In genomic region chr16:3158498-3159314, GRCh38 we compare ENCODE assay signal across 7 cellular contexts. TPM values are rescaled to one million over a fixed set of nuclear protein-coding genes. Genes with fewer than 3 reads are reported as not detected.
A peak's percentile ranks its signal among the peaks of the same experiment; 100 is the strongest.
DNase-seq lines count a peak whose midpoint lies in the region; ATAC-seq, FAIRE-seq and TF ChIP-seq lines count a peak whose summit lies in the region.

No MANE protein-coding gene starts in this region.

- H3K4me2 ChIP-seq in endothelial cell of umbilical vein (ENCODE audit: insufficient read depth, low read length), result peak overlapping the region; percentile 82

- DNase-seq in GM13977 (ENCODE audit: low spot score) (peak; percentile 95), NT2/D1 (ENCODE audit: low read depth, low spot score) (no peak), endothelial cell of umbilical vein (ENCODE audit: low read depth, low spot score) (peak; percentile 84), middle frontal gyrus (ENCODE audit: extremely low spot score, low spot score) (peak; percentile 7)
- DNase-seq in activated CD8-positive, alpha-beta memory T cell treated with anti-CD3 and anti-CD28 coated beads, Interleukin-2, amount 50 U/mL, for 4 hours, result peak; percentile 95
- peak; percentile 77 to 81 for DNase-seq in stimulated activated CD8-positive, alpha-beta memory T cell treated with anti-CD3 and anti-CD28 coated beads, Interleukin-2, amount 100 ng/mL, for 48 hours (ENCODE audit: low read depth in 2 of 2)

- no TSS peak for BruUV-seq in endothelial cell of umbilical vein (replicated peaks; lab: Mats Ljungman, UMichigan)

- peak; percentile 59 for ATAC-seq in HG03342 (IDR thresholded peaks at IDR 0.05; ENCODE audit: unreplicated experiment)

- peak; percentile 92 for FAIRE-seq in endothelial cell of umbilical vein (lab: Jason Lieb, UNC)

- H3K79me2 ChIP-seq in endothelial cell of umbilical vein (ENCODE audit: control insufficient read depth, insufficient read depth, low read length), result no peaks in the 10 kb centered on the region

- in situ Hi-C loops in GM13977 (cut with MboI; ENCODE audit: low pct_unique_long_range_greater_than_20kb, low sequenced_read_pairs, unreplicated experiment), result no loop called here

- no peak for TF ChIP-seq CTCF in GM13977 (IDR thresholded peaks at IDR 0.05; ENCODE audit: extremely low read depth, insufficient read depth, missing control alignments)
- no peak for TF ChIP-seq CTCF in endothelial cell of umbilical vein (IDR thresholded peaks at IDR 0.05; ENCODE audit: extremely low read depth in 1 of 2, insufficient read depth in 1 of 2, low read depth in 1 of 2, low read length in 2 of 2)

- H3K4me1 ChIP-seq in NT2/D1 (ENCODE audit: insufficient read depth, insufficient read length), result peaks cover 7% of the 10 kb centered on the region
- H3K4me1 ChIP-seq in endothelial cell of umbilical vein (ENCODE audit: control insufficient read depth, extremely low read depth, insufficient read depth, low read length), result peaks cover 17% of the 10 kb centered on the region

- H4K20me1 ChIP-seq in endothelial cell of umbilical vein (replicated peaks; ENCODE audit: control insufficient read depth, extremely low read depth, insufficient read depth, low read length), result no peaks in the 10 kb centered on the region

- peak overlapping the region; percentile 99 for H2AFZ ChIP-seq in endothelial cell of umbilical vein (ENCODE audit: low read depth, low read length)

- no peak for TF ChIP-seq POLR2A in endothelial cell of umbilical vein (IDR thresholded peaks at IDR 0.05; ENCODE audit: low read depth, low read length)

- H3K4me3 ChIP-seq in NT2/D1 (ENCODE audit: insufficient read length, low read depth), result peak overlapping the region; percentile 82
- peak overlapping the region; percentile 70 to 82 (median 76) for H3K4me3 ChIP-seq in endothelial cell of umbilical vein (replicated peaks in 1 of 3; ENCODE audit: insufficient read depth in 1 of 3, low read depth in 1 of 3, low read length in 3 of 3)

- intact Hi-C loops in endothelial cell of umbilical vein (cut with micrococcal nuclease), result loop anchor here (1.0 to 2.0 kb wide), 2 partner anchors 8 to 24 kb away; no protein-coding TSS in a partner anchor

- CTCF ChIA-PET in endothelial cell of umbilical vein (lab: Charles Lee), result interaction anchor here (0.7 to 2.0 kb wide), 10 partner anchors 9 to 126 kb away, joined by 3 to 13 read pairs (median 4); partner anchors contain the start of gene ZNF213

- peaks cover 15% of the 10 kb centered on the region for H3K27me3 ChIP-seq in NT2/D1 (ENCODE audit: insufficient read depth, insufficient read length)
- no peaks in the 10 kb centered on the region for H3K27me3 ChIP-seq in endothelial cell of umbilical vein (ENCODE audit: control insufficient read depth in 2 of 2, insufficient read depth in 2 of 2, low read length in 2 of 2)

- H3K9me1 ChIP-seq in endothelial cell of umbilical vein (replicated peaks; ENCODE audit: control insufficient read depth, extremely low read depth, insufficient read depth, low read length), result no peaks in the 10 kb centered on the region

- H3K27ac ChIP-seq in endothelial cell of umbilical vein (ENCODE audit: insufficient read depth, low read depth, low read length), result peak overlapping the region; percentile 76

- POLR2A ChIA-PET in endothelial cell of umbilical vein (lab: Charles Lee), result interaction anchor here (0.6 to 1.3 kb wide), 4 partner anchors 8 to 541 kb away, joined by 3 to 4 read pairs (median 3); partner anchors contain the start of gene ZNF213

- H3K36me3 ChIP-seq in NT2/D1 (ENCODE audit: insufficient read depth, insufficient read length, low read length) (no peaks in the 10 kb centered on the region), endothelial cell of umbilical vein (ENCODE audit: control insufficient read depth in 2 of 2, extremely low read depth in 1 of 2, insufficient read depth in 2 of 2, low read length in 2 of 2) (no peaks in the 10 kb centered on the region)

- H3K9ac ChIP-seq in NT2/D1 (ENCODE audit: insufficient read length, low read depth), result peak overlapping the region; percentile 90
- peak overlapping the region; percentile 83 for H3K9ac ChIP-seq in endothelial cell of umbilical vein (replicated peaks; ENCODE audit: extremely low read depth, insufficient read depth, low read length)

- dilution Hi-C loops in endothelial cell of umbilical vein (cut with MboI; ENCODE audit: extremely low pct_ligation_motif_present, low sequenced_read_pairs), result no loop called here

- H3K9me3 ChIP-seq in NT2/D1 (ENCODE audit: insufficient read depth, low read length) (no peaks in the 10 kb centered on the region), endothelial cell of umbilical vein (replicated peaks; ENCODE audit: control insufficient read depth, insufficient read depth, low read length) (no peaks in the 10 kb centered on the region)

TF ChIP-seq in endothelial cell of umbilical vein, 7 proteins besides CTCF, POLR2A, EP300 and RAD21:
- TF ChIP-seq GATA2 (IDR thresholded peaks at IDR 0.05; ENCODE audit: insufficient read depth, insufficient read length, low read depth, low read length) (no peak), POLR2AphosphoS5 (IDR thresholded peaks at IDR 0.05; ENCODE audit: insufficient read depth, low read depth, low read length) (peak; percentile 47), EZH2 (IDR thresholded peaks at IDR 0.05; ENCODE audit: borderline replicate concordance, low read depth, low read length, severe bottlenecking) (no peak)

RNA-seq across cellular contexts. Expression of gene ZNF213, which starts 23.9 kb away (rescaled TPM):
- 8.0 and 9.8 TPM in 2 replicates for total RNA-seq in endothelial cell of umbilical vein
- polyA plus RNA-seq in endothelial cell of umbilical vein, result 1.8 and 2.0 TPM in 2 replicates
- 1.3 and 1.7 TPM in 2 replicates for polyA plus RNA-seq in endothelial cell of umbilical vein (2011; cell fraction: cytosol; rRNA removed)
- polyA plus RNA-seq in endothelial cell of umbilical vein (2011; cell fraction: nucleus; rRNA removed), result 0.87 and 0.90 TPM in 2 replicates
- polyA plus RNA-seq in endothelial cell of umbilical vein (2012), result 6.0 and 6.4 TPM in 2 replicates
- 1.4 and 2.0 TPM in 2 replicates for polyA minus RNA-seq in endothelial cell of umbilical vein
- 3.5 TPM for polyA minus RNA-seq in endothelial cell of umbilical vein (2011; cell fraction: cytosol; rRNA and poly(A)+ RNA removed)
- polyA minus RNA-seq in endothelial cell of umbilical vein (2011; cell fraction: nucleus; rRNA and poly(A)+ RNA removed), result 0.72 and 1.5 TPM in 2 replicates

RNA-seq across cellular contexts. Expression of gene OR1F1, which starts 29.3 kb away (rescaled TPM):
- not detected in 2 replicates for total RNA-seq in endothelial cell of umbilical vein
- polyA plus RNA-seq in endothelial cell of umbilical vein, result 0.17 and 0.25 TPM in 2 replicates
- 0.10 and 0.14 TPM in 2 replicates for polyA plus RNA-seq in endothelial cell of umbilical vein (2011; cell fraction: cytosol; rRNA removed)
- not detected in 2 replicates for polyA plus RNA-seq in endothelial cell of umbilical vein (2011; cell fraction: nucleus; rRNA removed)
- 0.19 TPM in 1 of 2 replicates, not detected in the other for polyA plus RNA-seq in endothelial cell of umbilical vein (2012)
- 0.63 TPM in 1 of 2 replicates, not detected in the other for polyA minus RNA-seq in endothelial cell of umbilical vein
- not detected for polyA minus RNA-seq in endothelial cell of umbilical vein (2011; cell fraction: cytosol; rRNA and poly(A)+ RNA removed)
- polyA minus RNA-seq in endothelial cell of umbilical vein (2011; cell fraction: nucleus; rRNA and poly(A)+ RNA removed), result not detected in 2 replicates

RNA-seq across cellular contexts. Expression of gene ZNF205, which starts 46.3 kb away (rescaled TPM):
- total RNA-seq in endothelial cell of umbilical vein, result 15.5 and 18.5 TPM in 2 replicates
- polyA plus RNA-seq in endothelial cell of umbilical vein, result 19.0 and 30.1 TPM in 2 replicates
- polyA plus RNA-seq in endothelial cell of umbilical vein (2011; cell fraction: cytosol; rRNA removed), result 14.3 and 20.6 TPM in 2 replicates
- 15.3 and 16.2 TPM in 2 replicates for polyA plus RNA-seq in endothelial cell of umbilical vein (2011; cell fraction: nucleus; rRNA removed)
- polyA plus RNA-seq in endothelial cell of umbilical vein (2012), result 8.4 and 10.2 TPM in 2 replicates
- polyA minus RNA-seq in endothelial cell of umbilical vein, result 5.1 and 6.5 TPM in 2 replicates
- polyA minus RNA-seq in endothelial cell of umbilical vein (2011; cell fraction: cytosol; rRNA and poly(A)+ RNA removed), result 8.7 TPM
- 3.0 and 4.4 TPM in 2 replicates for polyA minus RNA-seq in endothelial cell of umbilical vein (2011; cell fraction: nucleus; rRNA and poly(A)+ RNA removed)

RNA-seq across cellular contexts. Expression of gene ZSCAN10, which starts 59.6 kb away (rescaled TPM):
- total RNA-seq in endothelial cell of umbilical vein, result not detected in 2 replicates
- 0.08 TPM in 1 of 2 replicates, not detected in the other for polyA plus RNA-seq in endothelial cell of umbilical vein
- not detected in 2 replicates for polyA plus RNA-seq in endothelial cell of umbilical vein (2011; cell fraction: cytosol; rRNA removed)
- not detected in 2 replicates for polyA plus RNA-seq in endothelial cell of umbilical vein (2011; cell fraction: nucleus; rRNA removed)
- polyA plus RNA-seq in endothelial cell of umbilical vein (2012), result not detected in 2 replicates
- polyA minus RNA-seq in endothelial cell of umbilical vein, result not detected in 2 replicates
- not detected for polyA minus RNA-seq in endothelial cell of umbilical vein (2011; cell fraction: cytosol; rRNA and poly(A)+ RNA removed)
- polyA minus RNA-seq in endothelial cell of umbilical vein (2011; cell fraction: nucleus; rRNA and poly(A)+ RNA removed), result not detected in 2 replicates
